Comparison of ENCODE assay signal across 8 cellular contexts in genomic region chr14:50318031-50318626, GRCh38. TPM values are rescaled to one million over a fixed set of nuclear protein-coding genes. Genes with fewer than 3 reads are reported as not detected.
DNase-seq lines count a peak whose midpoint lies in the region; ATAC-seq, FAIRE-seq and TF ChIP-seq lines count a peak whose summit lies in the region.

No MANE protein-coding gene starts in this region.

- no peak for TF ChIP-seq EP300 in GM12878 (IDR thresholded peaks at IDR 0.05; ENCODE audit: borderline replicate concordance in 1 of 2, control insufficient read depth in 1 of 2, low read depth in 2 of 2, low read length in 2 of 2)

- FAIRE-seq in GM12878 (lab: Jason Lieb, UNC) = no peak

- RAD21 ChIA-PET in GM12878 (lab: Charles Lee; ENCODE audit: unreplicated experiment) = interaction anchor here (1.0 kb wide), 1 partner anchor 206 kb away, joined by 3 read pairs; no protein-coding TSS in a partner anchor

- no peak overlapping the region for H3K27ac ChIP-seq in GM12878 (ENCODE audit: control insufficient read depth, insufficient read depth)
- H3K27ac ChIP-seq in lung (ENCODE audit: low read depth in 1 of 2, low read length in 1 of 2) = no peak overlapping the region

- no peaks in the 10 kb centered on the region; a peak in 1 of 4 replicates for H3K36me3 ChIP-seq in GM12878 (ENCODE audit: control insufficient read depth in 2 of 2, insufficient read depth in 2 of 2, low read length in 1 of 2)
- H3K36me3 ChIP-seq in lung (ENCODE audit: control insufficient read depth in 2 of 2, insufficient read depth in 2 of 2, low read length in 2 of 2) = no peaks in the 10 kb centered on the region

- POLR2A ChIA-PET in GM12878 (lab: Charles Lee) = no interaction called here

- intact Hi-C loops in GM12878 (cut with micrococcal nuclease; ENCODE audit: unreplicated experiment) = loop anchor here (10.0 kb wide), 1 partner anchor 507 kb away; no protein-coding TSS in a partner anchor

- no peak overlapping the region for H3K4me3 ChIP-seq in GM12878
- no peak overlapping the region for H3K4me3 ChIP-seq in lung

- peaks cover 6% of the 10 kb centered on the region; the same call in 1 of the 3 replicates for H3K9me3 ChIP-seq in GM12878 (replicated peaks; ENCODE audit: control insufficient read depth, insufficient read depth, low read length)
- no peaks in the 10 kb centered on the region for H3K9me3 ChIP-seq in lung (ENCODE audit: control insufficient read depth in 2 of 2, insufficient read depth in 1 of 2, low read length in 1 of 2)

- in situ Hi-C loops in GM12878 (cut with MboI) = no loop called here

- no peaks in the 10 kb centered on the region; the same call in 1 of the 2 replicates for H4K20me1 ChIP-seq in GM12878 (ENCODE audit: control insufficient read depth, insufficient read depth)

- no peak overlapping the region for H3K4me2 ChIP-seq in GM12878 (ENCODE audit: control insufficient read depth, insufficient read depth)

- ATAC-seq in GM12878 (no peak), lung (ENCODE audit: insufficient read depth, low FRiP score) (no peak)

- SMC1A ChIA-PET in GM12878 (lab: Charles Lee; ENCODE audit: uncharacterized antibody, unreplicated experiment) = no interaction called here

- no TSS peak for BruUV-seq in GM12878 (replicated peaks; lab: Mats Ljungman, UMichigan)

- CTCF ChIA-PET in GM12878 (lab: Yijun Ruan, JAX) = interaction anchor here (0.7 to 1.6 kb wide), 2 partner anchors 10 to 211 kb away, joined by 3 to 4 read pairs; no protein-coding TSS in a partner anchor

- H3K79me2 ChIP-seq in GM12878 (ENCODE audit: control insufficient read depth, insufficient read depth, low read length) = peaks cover 13% of the 10 kb centered on the region

- H2AFZ ChIP-seq in GM12878 (ENCODE audit: control insufficient read depth, low read depth, low read length) = no peak overlapping the region

- 78% methylated on average over 4 of the region's 4 CpGs for WGBS in GM12878 (ENCODE audit: insufficient coverage, insufficient replicate concordance, low lambda C conversion rate, missing lambda C conversion rate)
- WGBS in lung, 2 donors = 45 to 55% methylated on average over 4 of the region's 4 CpGs

- DNase-seq in COLO829 (ENCODE audit: low spot score) (peak; percentile 61), GM12878 (ENCODE audit: low read depth, low spot score) (no peak), lung (ENCODE audit: low spot score) (no peak), KG1 (lab: John Stamatoyannopoulos, UW) (no peak), GF-D8 (lab: John Stamatoyannopoulos, UW) (no peak), amygdala (lab: John Stamatoyannopoulos, UW) (no peak)
- DNase-seq in activated naive CD4-positive, alpha-beta T cell treated with anti-CD3 and anti-CD28 coated beads, Interleukin-2, amount 50 U/mL, for 16 hours = no peak

- no peak for TF ChIP-seq POLR2A in GM12878 (IDR thresholded peaks at IDR 0.05; ENCODE audit: low read depth, low read length)

- peak; percentile 19; the same call in 1 of the 2 replicates for TF ChIP-seq RAD21 in GM12878 (IDR thresholded peaks at IDR 0.05; ENCODE audit: insufficient read depth, low read depth, low read length)

- TF ChIP-seq CTCF in LNCAP (IDR thresholded peaks at IDR 0.05) (peak; percentile 74), GM12878 (IDR thresholded peaks at IDR 0.05 in 2 of 3, conservative IDR thresholded peaks at IDR 0.05 in 1 of 3; ENCODE audit: control insufficient read depth in 2 of 3, extremely low read depth in 1 of 3, insufficient read depth in 1 of 3, low read depth in 3 of 3, low read length in 3 of 3) (no peak; a peak in 1 of 6 replicates), lung (IDR thresholded peaks at IDR 0.05; ENCODE audit: control extremely low read depth, extremely low read depth) (peak; percentile 39)

- H3K9ac ChIP-seq in GM12878 (ENCODE audit: control insufficient read depth, insufficient read depth, low read length) = no peak overlapping the region

- H3K4me1 ChIP-seq in GM12878 (ENCODE audit: control insufficient read depth, insufficient read depth, low read length) = peaks cover 30% of the 10 kb centered on the region
- peaks cover 2 to 7% of the 10 kb centered on the region in 2 donors for H3K4me1 ChIP-seq in lung (ENCODE audit: control insufficient read depth in 2 of 2, insufficient read depth in 2 of 2, low read length in 2 of 2)

- H3K27me3 ChIP-seq in GM12878 (replicated peaks in 1 of 2; ENCODE audit: control insufficient read depth in 2 of 2, insufficient read depth in 2 of 2, low read length in 1 of 2) (no peaks in the 10 kb centered on the region), lung (ENCODE audit: control insufficient read depth, insufficient read depth) (no peaks in the 10 kb centered on the region)

TF ChIP-seq in GM12878, 131 proteins besides CTCF, POLR2A, EP300 and RAD21:
- no peak for TF ChIP-seq RELA (IDR thresholded peaks at IDR 0.05; ENCODE audit: borderline replicate concordance, partially characterized antibody)
- no peak for TF ChIP-seq NRF1 (conservative IDR thresholded peaks at IDR 0.05; ENCODE audit: low read depth, low read length)
- no peak for TF ChIP-seq CREB1 (IDR thresholded peaks at IDR 0.05; ENCODE audit: low read depth)
- no peak for TF ChIP-seq CEBPB (IDR thresholded peaks at IDR 0.05; ENCODE audit: borderline replicate concordance in 1 of 2, low read depth in 2 of 2, low read length in 2 of 2)
- TF ChIP-seq IKZF1 (conservative IDR thresholded peaks at IDR 0.05) = no peak
- TF ChIP-seq NFIC (IDR thresholded peaks at IDR 0.05; ENCODE audit: low read depth, low read length) = no peak
- TF ChIP-seq ZNF217 (IDR thresholded peaks at IDR 0.05) = no peak
- TF ChIP-seq HDAC2 (IDR thresholded peaks at IDR 0.05) = no peak
- no peak for TF ChIP-seq RUNX3 (IDR thresholded peaks at IDR 0.05; ENCODE audit: low read length)

RNA-seq across cellular contexts. Expression of gene DMAC2L, which starts 6.0 kb away (rescaled TPM):
- total RNA-seq in GM12878 (2013; cell fraction: nucleolus; rRNA removed) = 38.7 and 40.8 TPM in 2 replicates
- total RNA-seq in GM12878 (2014; rRNA removed) = 9.5 and 11.3 TPM in 2 replicates
- total RNA-seq in GM12878 (2014; rRNA removed; fragmentation: Illumina TruSeq; extraction: Trizol) = 11.9 TPM in 2 replicates
- total RNA-seq in GM12878 (2021) = 21.4 and 22.5 TPM in 2 replicates
- 10.8 TPM for polyA plus RNA-seq in GM12878 (2011; ENCODE audit: low read depth)
- 33.8 and 34.9 TPM in 2 replicates for polyA plus RNA-seq in GM12878 (2011; rRNA removed)
- 20.5 and 26.7 TPM in 2 replicates for polyA plus RNA-seq in GM12878 (2011; cell fraction: cytosol; rRNA removed)
- polyA plus RNA-seq in GM12878 (2011; cell fraction: nucleus; rRNA removed) = 15.8 and 17.5 TPM in 2 replicates
- polyA plus RNA-seq in GM12878 (2012) = 16.0 and 19.3 TPM in 2 replicates
- polyA plus RNA-seq in GM12878 (2014; fragmentation: Illumina TruSeq; extraction: Trizol) = 11.9 and 14.5 TPM in 2 replicates
- 10 to 100 TPM; 63.7 to 76.3 TPM for polyA plus RNA-seq in GM12878 (2014; fragmentation: Nextera tagmentation; extraction: Ambion mirVana)
- 17.2 and 20.9 TPM in 2 replicates for polyA plus RNA-seq in GM12878 (2014; rRNA removed)
- polyA plus RNA-seq in GM12878 (2016; fragmentation: Nextera tagmentation; extraction: Ambion mirVana) = 10 to 100 TPM; 34.1 to 35.8 TPM
- polyA minus RNA-seq in GM12878 (2011; rRNA and poly(A)+ RNA removed) = 14.7 and 20.0 TPM in 2 replicates
- 6.4 and 6.9 TPM in 2 replicates for polyA minus RNA-seq in GM12878 (2011; cell fraction: cytosol; rRNA and poly(A)+ RNA removed)
- polyA minus RNA-seq in GM12878 (2011; cell fraction: nucleus; rRNA and poly(A)+ RNA removed) = 11.1 and 18.5 TPM in 2 replicates
- total RNA-seq in lung = 10 to 100 TPM in 1 of 2 donors, 1 to 10 TPM in 1; 9.9 to 19.0 TPM
- 10 to 100 TPM; 16.9 to 21.7 TPM for polyA plus RNA-seq in lung

RNA-seq across cellular contexts. Expression of gene L2HGDH, which starts 6.1 kb away (rescaled TPM):
- 18.0 and 18.5 TPM in 2 replicates for total RNA-seq in GM12878 (2013; cell fraction: nucleolus; rRNA removed)
- total RNA-seq in GM12878 (2014; rRNA removed) (13.3 and 15.9 TPM in 2 replicates), GM12878 (2014; rRNA removed; fragmentation: Illumina TruSeq; extraction: Trizol) (9.7 and 10.5 TPM in 2 replicates), GM12878 (2021) (14.1 TPM in 2 replicates), lung (1 to 10 TPM; 4.6 to 7.0 TPM)
- polyA plus RNA-seq in GM12878 (2011; ENCODE audit: low read depth) = 5.8 TPM
- polyA plus RNA-seq in GM12878 (2011; rRNA removed) (11.7 and 12.0 TPM in 2 replicates), GM12878 (2014; fragmentation: Illumina TruSeq; extraction: Trizol) (13.7 and 16.9 TPM in 2 replicates), GM12878 (2014; fragmentation: Nextera tagmentation; extraction: Ambion mirVana) (1 to 10 TPM; 2.6 to 3.0 TPM), GM12878 (2014; rRNA removed) (13.4 and 16.3 TPM in 2 replicates), GM12878 (2016; fragmentation: Nextera tagmentation; extraction: Ambion mirVana) (10 to 100 TPM; 14.4 to 18.3 TPM), lung (1 to 10 TPM; 1.5 to 2.9 TPM)
- polyA plus RNA-seq in GM12878 (2011; cell fraction: cytosol; rRNA removed) = 9.8 and 17.0 TPM in 2 replicates
- polyA plus RNA-seq in GM12878 (2011; cell fraction: nucleus; rRNA removed) = 6.1 and 10.4 TPM in 2 replicates
- polyA plus RNA-seq in GM12878 (2012) = 8.0 and 8.9 TPM in 2 replicates
- 7.0 and 8.5 TPM in 2 replicates for polyA minus RNA-seq in GM12878 (2011; rRNA and poly(A)+ RNA removed)
- polyA minus RNA-seq in GM12878 (2011; cell fraction: cytosol; rRNA and poly(A)+ RNA removed) = 5.2 and 5.8 TPM in 2 replicates
- polyA minus RNA-seq in GM12878 (2011; cell fraction: nucleus; rRNA and poly(A)+ RNA removed) = 7.5 and 12.3 TPM in 2 replicates

Comparison
In these comparisons a context has a peak if more than half of its experiments do, and no peak if none do; other contexts are left out.
1. CTCF ChIP-seq: peak in LNCAP (single experiment) and lung (single experiment); none in GM12878 (0 of 3).